19 cellular contexts compared by ENCODE assay signal in genomic region chr4:156255205-156255604, GRCh38.
DNase-seq lines count a peak whose midpoint lies in the region; ATAC-seq and TF ChIP-seq lines count a peak whose summit lies in the region.
"Had no signal": no experiment of that assay in that cellular context is flagged by ENCODE, and none has a peak within 500 bp of the region (broad histone marks: within the 10 kb centered on the region; RNA-seq: fewer than 3 reads in every experiment).

No MANE protein-coding gene starts in this region.

- ATAC-seq in SK-N-SH treated with all-trans-retinoic acid at 6 μM for 48 hours = no peak
- ATAC-seq: effector memory CD8-positive, alpha-beta T cell; GM12878; HepG2 had no signal

- H3K4me3 ChIP-seq in fibroblast of villous mesenchyme (ENCODE audit: low read depth, low read length) = no peak overlapping the region
- H3K4me3 ChIP-seq: BLaER1, GM12878, HAP-1 had no signal

- TF ChIP-seq CTCF in fibroblast of villous mesenchyme (IDR thresholded peaks at IDR 0.05; ENCODE audit: insufficient read depth, low read depth, low read length) (no peak), GM10248 (IDR thresholded peaks at IDR 0.05; ENCODE audit: control extremely low read depth, extremely low read depth, low read depth, missing control alignments) (no peak)

- POLR2A ChIA-PET in GM10248 (lab: Yijun Ruan, JAX) = no interaction called here

- peak; percentile 23 for DNase-seq in NCI-H2171 treated with DMSO at 0.1 percent for 48 hours (lab: John Stamatoyannopoulos, UW)
- DNase-seq in NCI-H2171 (lab: John Stamatoyannopoulos, UW) = no peak
- peak; percentile 2 for DNase-seq in NCI-H2196 treated with DMSO at 0.1 percent for 48 hours (lab: John Stamatoyannopoulos, UW; ENCODE audit: unreplicated experiment)
- DNase-seq in fibroblast of villous mesenchyme (ENCODE audit: low read depth) = peak; percentile 7
- peak; percentile 14 for DNase-seq in stromal cell of bone marrow (ENCODE audit: low read depth)
- DNase-seq in HK-2 (ENCODE audit: unreplicated experiment) = no peak
- no peak for DNase-seq in GM10248 (ENCODE audit: extremely low spot score)
- DNase-seq: activated CD8-positive, alpha-beta memory T cell treated with anti-CD3 and anti-CD28 coated beads for 24 hours; activated naive CD4-positive, alpha-beta T cell treated with anti-CD3 and anti-CD28 coated beads, Interleukin-2, amount 50 U/mL, for 16 hours; activated T-cell treated with anti-CD3 and anti-CD28 coated beads, Interleukin-2, amount 50 U/mL, for 48 hours; effector memory CD8-positive, alpha-beta T cell; GF-D8; stimulated activated CD8-positive, alpha-beta memory T cell treated with anti-CD3 and anti-CD28 coated beads, Interleukin-4, amount 100 ng/mL, for 48 hours; T1000 had no signal

- CTCF ChIA-PET in GM10248 (lab: Yijun Ruan, JAX) = interaction anchor here (2.3 kb wide), 1 partner anchor 9 kb away, joined by 5 read pairs; no protein-coding TSS in a partner anchor

TF ChIP-seq in SK-N-SH treated with all-trans-retinoic acid at 6 μM for 48 hours, 23 proteins besides CTCF, POLR2A, EP300 and RAD21:
- TF ChIP-seq ARNTL (CRISPR knock-in tag; IDR thresholded peaks at IDR 0.05; ENCODE audit: borderline replicate concordance, low read depth) (no peak), TOX (CRISPR knock-in tag; IDR thresholded peaks at IDR 0.05; ENCODE audit: borderline replicate concordance) (no peak), SNAI2 (CRISPR knock-in tag; IDR thresholded peaks at IDR 0.05) (no peak), ZFP3 (CRISPR knock-in tag; IDR thresholded peaks at IDR 0.05) (no peak), PPARA (CRISPR knock-in tag; IDR thresholded peaks at IDR 0.05; ENCODE audit: borderline replicate concordance) (no peak), BACH2 (CRISPR knock-in tag; IDR thresholded peaks at IDR 0.05; ENCODE audit: borderline replicate concordance) (no peak), ZC3H10 (CRISPR knock-in tag; IDR thresholded peaks at IDR 0.05) (no peak), CSDC2 (CRISPR knock-in tag; IDR thresholded peaks at IDR 0.05) (no peak), CSRNP3 (CRISPR knock-in tag; IDR thresholded peaks at IDR 0.05) (no peak), ESRRG (CRISPR knock-in tag; IDR thresholded peaks at IDR 0.05) (no peak), CREB5 (CRISPR knock-in tag; IDR thresholded peaks at IDR 0.05; ENCODE audit: low read depth) (no peak), ISL1 (CRISPR knock-in tag; IDR thresholded peaks at IDR 0.05) (no peak), ZFP30 (CRISPR knock-in tag; IDR thresholded peaks at IDR 0.05) (no peak), OSR1 (CRISPR knock-in tag; IDR thresholded peaks at IDR 0.05) (no peak), TSHZ2 (CRISPR knock-in tag; IDR thresholded peaks at IDR 0.05) (no peak)
TF ChIP-seq in SK-N-SH treated with all-trans-retinoic acid at 6 μM for 48 hours: peak in this region for 0.

Comparison
In these comparisons a context has a peak if more than half of its experiments do, and no peak if none do; other contexts are left out.
1. DNase-seq: peak in NCI-H2171 treated with DMSO at 0.1 percent for 48 hours (single experiment), NCI-H2196 treated with DMSO at 0.1 percent for 48 hours (single experiment), fibroblast of villous mesenchyme (single experiment) and stromal cell of bone marrow (single experiment); none in NCI-H2171 (single experiment), HK-2 (single experiment) and GM10248 (single experiment).